ENCODE assay signal across 1 cellular context in the genomic region with DNA sequence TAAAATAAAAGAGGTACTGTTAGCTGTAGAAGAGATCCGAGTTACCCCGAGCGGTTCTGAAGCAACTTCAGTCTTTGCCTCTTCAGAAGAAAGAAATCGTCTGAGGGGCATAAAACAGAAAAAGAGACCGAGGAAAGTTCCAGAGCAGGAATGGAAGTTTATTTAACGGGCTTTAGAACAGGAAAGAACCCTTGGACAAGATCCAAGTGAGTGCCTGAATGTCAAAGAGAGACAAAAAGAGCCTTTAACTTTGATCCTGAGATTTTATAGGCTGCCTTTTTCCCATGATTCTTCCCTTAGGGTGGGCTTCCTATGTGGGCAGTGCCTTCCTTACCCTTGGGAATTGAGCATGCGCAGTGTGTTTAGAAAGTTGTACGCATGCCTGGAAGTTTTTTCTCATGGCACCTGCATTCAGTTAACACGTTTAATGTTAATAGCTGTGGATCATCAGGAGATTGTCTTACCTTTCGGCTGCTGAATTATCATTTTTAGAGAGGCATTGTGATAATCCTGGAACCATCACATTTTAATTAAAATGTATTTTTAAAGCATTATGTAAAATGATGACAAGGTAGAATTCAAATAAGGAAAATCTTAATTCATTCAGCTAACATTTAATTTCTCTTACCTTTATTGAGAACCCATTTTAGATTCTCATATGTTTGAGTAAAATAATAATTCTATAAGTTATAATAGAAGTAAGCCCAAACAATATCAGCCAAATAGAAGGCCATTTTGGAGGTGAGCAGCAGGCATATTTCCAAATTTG.
TF ChIP-seq lines count a peak whose summit lies in the region.

No MANE protein-coding gene starts in this region.

TF ChIP-seq in endothelial cell of umbilical vein, 7 proteins besides CTCF, POLR2A, EP300 and RAD21:
- TF ChIP-seq JUN (IDR thresholded peaks at IDR 0.05; ENCODE audit: borderline replicate concordance, insufficient read depth, insufficient read length, low read depth) (no peak), POLR2AphosphoS5 (IDR thresholded peaks at IDR 0.05; ENCODE audit: insufficient read depth, low read depth, low read length) (no peak), MYC (IDR thresholded peaks at IDR 0.05; ENCODE audit: low read depth, low read length) (no peak), EZH2 (IDR thresholded peaks at IDR 0.05; ENCODE audit: borderline replicate concordance, low read depth, low read length, severe bottlenecking) (no peak), FOS (IDR thresholded peaks at IDR 0.05; ENCODE audit: borderline replicate concordance, insufficient read depth, low read length) (no peak), GATA2 (IDR thresholded peaks at IDR 0.05; ENCODE audit: insufficient read depth, insufficient read length, low read depth, low read length) (no peak)
- TF ChIP-seq, protein P1, sequence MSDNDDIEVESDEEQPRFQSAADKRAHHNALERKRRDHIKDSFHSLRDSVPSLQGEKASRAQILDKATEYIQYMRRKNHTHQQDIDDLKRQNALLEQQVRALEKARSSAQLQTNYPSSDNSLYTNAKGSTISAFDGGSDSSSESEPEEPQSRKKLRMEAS (IDR thresholded peaks at IDR 0.05; ENCODE audit: insufficient read depth, insufficient read length), result no peak
